ENCODE assay signal across 7 cellular contexts in genomic region chr1:175612286-175612685, GRCh38.
"Had no signal": no experiment of that assay in that cellular context is flagged by ENCODE, and none has a peak within 500 bp of the region (broad histone marks: within the 10 kb centered on the region; RNA-seq: fewer than 3 reads in every experiment).

No MANE protein-coding gene starts in this region.

- H3K4me3 ChIP-seq: GM23248, HAP-1 had no signal

- H3K9me3 ChIP-seq: HAP-1 had no signal

- H3K4me3 Mint-ChIP-seq: HFFc6, IgD-negative memory B cell had no signal

- ATAC-seq: HCT116, HepG2 had no signal

- H3K4me1 ChIP-seq: HAP-1 had no signal

- H2AFZ ChIP-seq: GM23248 had no signal

- H3K27ac Mint-ChIP-seq: HFFc6 had no signal

- DNase-seq: GM23248, HFFc6 had no signal

- H3K36me3 ChIP-seq: HAP-1 had no signal

- H3K9ac ChIP-seq: GM23248 had no signal

- H3K9me3 Mint-ChIP-seq: IgD-negative memory B cell had no signal

- H3K27ac ChIP-seq: GM23248, HL-60 had no signal
